Comparison of ENCODE assay signal across 23 cellular contexts in the genomic region with DNA sequence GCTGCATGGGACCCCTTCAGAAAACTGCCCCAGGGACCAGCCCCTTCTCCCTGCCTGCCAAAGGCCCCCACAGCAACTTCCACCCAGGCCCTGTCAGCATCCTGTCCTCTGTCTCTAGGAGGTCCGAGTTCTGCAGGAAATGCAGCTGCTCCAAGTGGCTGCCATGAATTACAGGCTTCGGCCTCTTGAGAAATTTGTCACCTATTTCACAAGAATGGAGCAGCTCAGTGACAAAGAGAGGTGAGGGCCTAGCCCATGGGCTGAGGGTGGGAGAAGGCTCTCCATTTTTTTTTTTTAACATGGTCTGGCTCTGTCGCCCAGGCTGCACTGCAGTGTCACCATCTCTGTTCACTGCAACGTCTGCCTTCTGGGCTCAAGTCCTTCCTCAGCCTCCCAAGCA. TPM values are rescaled to one million over a fixed set of nuclear protein-coding genes. Genes with fewer than 3 reads are reported as not detected.
DNase-seq lines count a peak whose midpoint lies in the region; ATAC-seq and TF ChIP-seq lines count a peak whose summit lies in the region.
"Had no signal": no experiment of that assay in that cellular context is flagged by ENCODE, and none has a peak within 500 bp of the region (broad histone marks: within the 10 kb centered on the region; RNA-seq: fewer than 3 reads in every experiment).

No MANE protein-coding gene starts in this region.

- TF ChIP-seq POLR2A in NB4 (IDR thresholded peaks at IDR 0.05; ENCODE audit: extremely low read depth, insufficient read length) = no peak

- H3K27me3 ChIP-seq in BLaER1 treated with 17β-estradiol and CSF1 and Interleukin-3, amounts not matched to agents 10 nM and 100 nM = no peaks in the 10 kb centered on the region
- H3K27me3 ChIP-seq: foreskin keratinocyte, MG63, suprapubic skin had no signal

- H3K4me1 Mint-ChIP-seq in T-helper 2 cell treated with Interferon-gamma antibody and Interleukin-4, amounts not matched to agents 5 μg/mL and 100 μg/mL, for 36 hours (ENCODE audit: low read depth) = peaks cover 55% of the 10 kb centered on the region
- peaks cover 24% of the 10 kb centered on the region for H3K4me1 Mint-ChIP-seq in memory B cell
- H3K4me1 Mint-ChIP-seq: nephron progenitor cell had no signal

- H3K36me3 Mint-ChIP-seq in T-helper 2 cell treated with Interferon-gamma antibody and Interleukin-4, amounts not matched to agents 5 μg/mL and 100 μg/mL, for 36 hours (ENCODE audit: low read depth) = peaks cover 65% of the 10 kb centered on the region
- H3K36me3 Mint-ChIP-seq in memory B cell = peaks cover 34% of the 10 kb centered on the region

- no peak for DNase-seq in T-helper 2 cell treated with Interferon-gamma antibody and Interleukin-4, amounts not matched to agents 5 μg/mL and 100 μg/mL, for 36 hours (ENCODE audit: low spot score)
- DNase-seq in T-helper 2 cell (no peak), NB4 (ENCODE audit: low read depth) (peak; percentile 63), memory B cell (ENCODE audit: low spot score in 2 of 2) (no peak), left lobe of liver (ENCODE audit: low spot score) (no peak)
- DNase-seq: activated T-cell treated with anti-CD3 and anti-CD28 coated beads, Interleukin-2, amount 50 U/mL, for 48 hours; amniotic stem cell; DMS153; foreskin keratinocyte; MG63; NCI-H1930; NCI-H345; nephron progenitor cell had no signal

- peaks cover 0 to 82% (median 12%) of the 10 kb centered on the region in 11 experiments; a peak in 15 of 22 replicates for H4K20me1 ChIP-seq in BLaER1 treated with 17β-estradiol and CSF1 and Interleukin-3, amounts not matched to agents 10 nM and 100 nM

- peaks cover 41 to 61% (median 58%) of the 10 kb centered on the region in 10 experiments for H3K4me1 ChIP-seq in BLaER1 treated with 17β-estradiol and CSF1 and Interleukin-3, amounts not matched to agents 10 nM and 100 nM
- H3K4me1 ChIP-seq: foreskin keratinocyte, suprapubic skin had no signal

- H3K4me2 ChIP-seq in BLaER1 treated with 17β-estradiol and CSF1 and Interleukin-3, amounts not matched to agents 10 nM and 100 nM = peak overlapping the region; percentile 5 to 99 (median 94); a peak in 20 of 22 replicates
- H3K4me2 ChIP-seq: A549 had no signal

- peaks cover 72 to 78% (median 76%) of the 10 kb centered on the region in 11 experiments for H3K36me3 ChIP-seq in BLaER1 treated with 17β-estradiol and CSF1 and Interleukin-3, amounts not matched to agents 10 nM and 100 nM

- no peaks in the 10 kb centered on the region for H3K27me3 Mint-ChIP-seq in T-helper 2 cell treated with Interferon-gamma antibody and Interleukin-4, amounts not matched to agents 5 μg/mL and 100 μg/mL, for 36 hours (ENCODE audit: low read depth)
- no peaks in the 10 kb centered on the region for H3K27me3 Mint-ChIP-seq in memory B cell

- H3K9ac ChIP-seq in BLaER1 treated with 17β-estradiol and CSF1 and Interleukin-3, amounts not matched to agents 10 nM and 100 nM = peak overlapping the region in 6 of 11 experiments; percentile 4 to 84 (median 82); a peak in 6 of 22 replicates

- H3K9me3 Mint-ChIP-seq in T-helper 2 cell treated with Interferon-gamma antibody and Interleukin-4, amounts not matched to agents 5 μg/mL and 100 μg/mL, for 36 hours = peaks cover 4% of the 10 kb centered on the region
- H3K9me3 Mint-ChIP-seq in memory B cell = no peaks in the 10 kb centered on the region
- H3K9me3 Mint-ChIP-seq: nephron progenitor cell had no signal

- peak overlapping the region in 8 of 11 experiments; percentile 86 to 97 (median 94); a peak in 15 of 22 replicates for H3K27ac ChIP-seq in BLaER1 treated with 17β-estradiol and CSF1 and Interleukin-3, amounts not matched to agents 10 nM and 100 nM
- H3K27ac ChIP-seq: A549, foreskin keratinocyte, suprapubic skin had no signal

- no peak overlapping the region for H3K4me3 ChIP-seq in BLaER1 treated with 17β-estradiol and CSF1 and Interleukin-3, amounts not matched to agents 10 nM and 100 nM
- H3K4me3 ChIP-seq in NB4 (ENCODE audit: low read depth, low read length) = no peak overlapping the region
- H3K4me3 ChIP-seq: A549, GM12878, MG63, suprapubic skin had no signal

- peak overlapping the region; percentile 96 for H3K4me3 Mint-ChIP-seq in T-helper 2 cell treated with Interferon-gamma antibody and Interleukin-4, amounts not matched to agents 5 μg/mL and 100 μg/mL, for 36 hours
- no peak overlapping the region for H3K4me3 Mint-ChIP-seq in memory B cell
- H3K4me3 Mint-ChIP-seq: nephron progenitor cell had no signal

- ATAC-seq in memory B cell (ENCODE audit: low read depth) = no peak
- no peak for ATAC-seq in left lobe of liver
- ATAC-seq in GM19328 (IDR thresholded peaks at IDR 0.05; ENCODE audit: unreplicated experiment) = no peak
- ATAC-seq in GM21723 (IDR thresholded peaks at IDR 0.05; ENCODE audit: unreplicated experiment) = no peak
- ATAC-seq: A549, foreskin keratinocyte, GM12878 had no signal

- H3K27ac Mint-ChIP-seq in T-helper 2 cell treated with Interferon-gamma antibody and Interleukin-4, amounts not matched to agents 5 μg/mL and 100 μg/mL, for 36 hours = peak overlapping the region; percentile 99
- H3K27ac Mint-ChIP-seq in memory B cell = peak overlapping the region; percentile 63

- H3K9me3 ChIP-seq in BLaER1 treated with 17β-estradiol and CSF1 and Interleukin-3, amounts not matched to agents 10 nM and 100 nM (replicated peaks in 1 of 11) = no peaks in the 10 kb centered on the region
- H3K9me3 ChIP-seq: A549, MG63, suprapubic skin had no signal

- TF ChIP-seq CTCF in NB4 (IDR thresholded peaks at IDR 0.05; ENCODE audit: low read depth, low read length) = no peak

RNA-seq across cellular contexts. Expression of gene RGL4, which starts 7.3 kb away (rescaled TPM):
- total RNA-seq in left lobe of liver = not detected
- total RNA-seq: dermis microvascular lymphatic vessel endothelial cell, epithelial cell of proximal tubule, foreskin keratinocyte, kidney epithelial cell, pulmonary artery endothelial cell, suprapubic skin had no signal

RNA-seq across cellular contexts. Expression of gene ZNF70, which starts 52.8 kb away (rescaled TPM):
- 0.96 TPM for total RNA-seq in left lobe of liver

RNA-seq across cellular contexts. Expression of gene VPREB3, which starts 56.1 kb away (rescaled TPM):
- total RNA-seq in left lobe of liver = 0.40 TPM
- total RNA-seq: dermis microvascular lymphatic vessel endothelial cell, epithelial cell of proximal tubule, foreskin keratinocyte, kidney epithelial cell, pulmonary artery endothelial cell, suprapubic skin had no signal
